ENCODE assay signal across 26 cellular contexts in genomic region chr17:76137026-76137350, GRCh38. TPM values are rescaled to one million over a fixed set of nuclear protein-coding genes. Genes with fewer than 3 reads are reported as not detected.
"Had no signal": no experiment of that assay in that cellular context is flagged by ENCODE, and none has a peak within 500 bp of the region (broad histone marks: within the 10 kb centered on the region; RNA-seq: fewer than 3 reads in every experiment).

No MANE protein-coding gene starts in this region.

- H3K27ac ChIP-seq: gastrocnemius medialis, heart right ventricle, prostate gland, SJSA1, skin epidermis, suprapubic skin had no signal

- H3K9me3 ChIP-seq: gastrocnemius medialis, heart right ventricle, left lung, prostate gland, SJSA1, suprapubic skin had no signal

- DNase-seq: activated CD4-positive, alpha-beta T cell treated with anti-CD3 and anti-CD28 coated beads, Interleukin-2, amount 10 ng/mL, durations not matched to agents 7 days and 5 days; activated CD4-positive, CD25-positive, alpha-beta regulatory T cell; dermis blood vessel endothelial cell; erythroblast; gastrocnemius medialis; heart right ventricle; mammary epithelial cell; naive B cell; occipital lobe; stimulated activated CD4-positive, alpha-beta T cell treated with anti-CD3 and anti-CD28 coated beads, Interleukin-15, amount 100 ng/mL, for 24 hours; stimulated activated CD4-positive, alpha-beta T cell treated with anti-CD3 and anti-CD28 coated beads, Interleukin-4, amount 100 ng/mL, for 1 hour; stimulated activated naive CD4-positive, alpha-beta T cell treated with Interleukin-2 at 50 U/mL for 16 hours; T-helper 2 cell had no signal

- H3K4me3 Mint-ChIP-seq: activated CD4-positive, alpha-beta T cell treated with anti-CD3 and anti-CD28 coated beads, Interleukin-2, amount 10 ng/mL, durations not matched to agents 7 days and 5 days; activated naive CD8-positive, alpha-beta T cell; naive B cell; type B pancreatic cell had no signal

- H3K36me3 Mint-ChIP-seq: activated naive CD8-positive, alpha-beta T cell; naive B cell; type B pancreatic cell had no signal

- H3K9me3 Mint-ChIP-seq: activated CD4-positive, alpha-beta T cell treated with anti-CD3 and anti-CD28 coated beads, Interleukin-2, amount 10 ng/mL, durations not matched to agents 7 days and 5 days; activated T-helper 2 cell treated with anti-CD3 and anti-CD28 coated beads, Interferon-gamma antibody, Interleukin-2, Interleukin-4, amounts not matched to agents 10 μg/mL and 5 μg/mL and 100 μg/mL, durations not matched to agents 14 hours and 24 hours and 36 hours; naive B cell; type B pancreatic cell had no signal

- H3K27me3 ChIP-seq: SJSA1 had no signal

- H3K36me3 ChIP-seq: gastrocnemius medialis, heart right ventricle, left lung, prostate gland, SJSA1, suprapubic skin had no signal

- H3K27me3 Mint-ChIP-seq: activated naive CD8-positive, alpha-beta T cell had no signal

- H3K4me1 ChIP-seq: prostate gland had no signal

- H3K4me3 ChIP-seq: gastrocnemius medialis, heart right ventricle, left lung, prostate gland, SJSA1, skin epidermis, suprapubic skin had no signal

- ATAC-seq: gastrocnemius medialis, left lung, right cardiac atrium had no signal

- H3K27ac Mint-ChIP-seq: activated naive CD8-positive, alpha-beta T cell; activated T-helper 2 cell treated with anti-CD3 and anti-CD28 coated beads, Interferon-gamma antibody, Interleukin-2, Interleukin-4, amounts not matched to agents 10 μg/mL and 5 μg/mL and 100 μg/mL, durations not matched to agents 14 hours and 24 hours and 36 hours; naive B cell; type B pancreatic cell had no signal

RNA-seq across cellular contexts. Expression of gene FOXJ1, which starts 4.1 kb away (rescaled TPM):
- total RNA-seq: aorta, bronchial epithelial cell, dermis blood vessel endothelial cell, heart right ventricle, mammary epithelial cell, right cardiac atrium, SJSA1 had no signal
- polyA plus RNA-seq: aorta, mammary epithelial cell, right cardiac atrium had no signal

RNA-seq across cellular contexts. Expression of gene ZACN, which starts 58.0 kb away (rescaled TPM):
- total RNA-seq: aorta, bronchial epithelial cell, chondrocyte, dermis blood vessel endothelial cell, gastrocnemius medialis, heart right ventricle, mammary epithelial cell, occipital lobe, prostate gland, right cardiac atrium, SJSA1, suprapubic skin had no signal
- polyA plus RNA-seq: keratinocyte, mammary epithelial cell had no signal
